1 cellular context compared by ENCODE assay signal in the genomic region with DNA sequence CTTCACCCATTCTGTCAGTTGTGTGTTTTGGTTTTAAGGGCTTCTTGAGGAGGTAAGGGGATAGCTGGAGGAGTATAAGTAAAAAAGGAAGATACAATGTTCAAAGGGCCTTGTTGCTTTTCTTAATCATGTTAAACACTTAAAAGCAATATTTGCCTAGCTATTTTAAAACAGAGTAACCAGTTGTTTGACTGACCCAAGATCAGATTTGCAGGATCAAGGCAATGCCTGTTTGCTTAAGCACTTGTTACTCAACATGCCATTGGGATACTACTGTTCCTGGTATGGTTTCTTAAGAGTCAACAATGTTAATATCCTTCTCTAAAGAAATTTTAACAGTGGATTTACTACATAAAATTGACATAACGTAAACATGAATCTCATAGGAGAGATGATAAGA.
TF ChIP-seq lines count a peak whose summit lies in the region.

No MANE protein-coding gene starts in this region.

TF ChIP-seq in HepG2, 621 proteins besides CTCF, POLR2A, EP300 and RAD21 (continued from another document):
- TF ChIP-seq, protein P1, sequence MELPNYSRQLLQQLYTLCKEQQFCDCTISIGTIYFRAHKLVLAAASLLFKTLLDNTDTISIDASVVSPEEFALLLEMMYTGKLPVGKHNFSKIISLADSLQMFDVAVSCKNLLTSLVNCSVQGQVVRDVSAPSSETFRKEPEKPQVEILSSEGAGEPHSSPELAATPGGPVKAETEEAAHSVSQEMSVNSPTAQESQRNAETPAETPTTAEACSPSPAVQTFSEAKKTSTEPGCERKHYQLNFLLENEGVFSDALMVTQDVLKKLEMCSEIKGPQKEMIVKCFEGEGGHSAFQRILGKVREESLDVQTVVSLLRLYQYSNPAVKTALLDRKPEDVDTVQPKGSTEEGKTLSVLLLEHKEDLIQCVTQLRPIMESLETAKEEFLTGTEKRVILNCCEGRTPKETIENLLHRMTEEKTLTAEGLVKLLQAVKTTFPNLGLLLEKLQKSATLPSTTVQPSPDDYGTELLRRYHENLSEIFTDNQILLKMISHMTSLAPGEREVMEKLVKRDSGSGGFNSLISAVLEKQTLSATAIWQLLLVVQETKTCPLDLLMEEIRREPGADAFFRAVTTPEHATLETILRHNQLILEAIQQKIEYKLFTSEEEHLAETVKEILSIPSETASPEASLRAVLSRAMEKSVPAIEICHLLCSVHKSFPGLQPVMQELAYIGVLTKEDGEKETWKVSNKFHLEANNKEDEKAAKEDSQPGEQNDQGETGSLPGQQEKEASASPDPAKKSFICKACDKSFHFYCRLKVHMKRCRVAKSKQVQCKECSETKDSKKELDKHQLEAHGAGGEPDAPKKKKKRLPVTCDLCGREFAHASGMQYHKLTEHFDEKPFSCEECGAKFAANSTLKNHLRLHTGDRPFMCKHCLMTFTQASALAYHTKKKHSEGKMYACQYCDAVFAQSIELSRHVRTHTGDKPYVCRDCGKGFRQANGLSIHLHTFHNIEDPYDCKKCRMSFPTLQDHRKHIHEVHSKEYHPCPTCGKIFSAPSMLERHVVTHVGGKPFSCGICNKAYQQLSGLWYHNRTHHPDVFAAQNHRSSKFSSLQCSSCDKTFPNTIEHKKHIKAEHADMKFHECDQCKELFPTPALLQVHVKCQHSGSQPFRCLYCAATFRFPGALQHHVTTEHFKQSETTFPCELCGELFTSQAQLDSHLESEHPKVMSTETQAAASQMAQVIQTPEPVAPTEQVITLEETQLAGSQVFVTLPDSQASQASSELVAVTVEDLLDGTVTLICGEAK (IDR thresholded peaks at IDR 0.05) = no peak
- TF ChIP-seq, protein P1 (CRISPR knock-in tag; IDR thresholded peaks at IDR 0.05) = no peak
- TF ChIP-seq RORA (CRISPR knock-in tag; IDR thresholded peaks at IDR 0.05) (no peak), ZNF230 (CRISPR knock-in tag; IDR thresholded peaks at IDR 0.05) (no peak), CREB1 (IDR thresholded peaks at IDR 0.05) (no peak), CREB1 (CRISPR knock-in tag; IDR thresholded peaks at IDR 0.05) (no peak), SOX5 (CRISPR knock-in tag; IDR thresholded peaks at IDR 0.05; ENCODE audit: borderline replicate concordance) (no peak), KDM6A (CRISPR knock-in tag; IDR thresholded peaks at IDR 0.05; ENCODE audit: low read depth) (no peak)
- TF ChIP-seq, protein P2, sequence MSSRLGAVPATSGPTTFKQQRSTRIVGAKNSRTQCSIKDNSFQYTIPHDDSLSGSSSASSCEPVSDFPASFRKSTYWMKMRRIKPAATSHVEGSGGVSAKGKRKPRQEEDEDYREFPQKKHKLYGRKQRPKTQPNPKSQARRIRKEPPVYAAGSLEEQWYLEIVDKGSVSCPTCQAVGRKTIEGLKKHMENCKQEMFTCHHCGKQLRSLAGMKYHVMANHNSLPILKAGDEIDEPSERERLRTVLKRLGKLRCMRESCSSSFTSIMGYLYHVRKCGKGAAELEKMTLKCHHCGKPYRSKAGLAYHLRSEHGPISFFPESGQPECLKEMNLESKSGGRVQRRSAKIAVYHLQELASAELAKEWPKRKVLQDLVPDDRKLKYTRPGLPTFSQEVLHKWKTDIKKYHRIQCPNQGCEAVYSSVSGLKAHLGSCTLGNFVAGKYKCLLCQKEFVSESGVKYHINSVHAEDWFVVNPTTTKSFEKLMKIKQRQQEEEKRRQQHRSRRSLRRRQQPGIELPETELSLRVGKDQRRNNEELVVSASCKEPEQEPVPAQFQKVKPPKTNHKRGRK (CRISPR knock-in tag; IDR thresholded peaks at IDR 0.05) = no peak
